ENCODE assay signal across 20 cellular contexts in genomic region chr2:208793434-208793833, GRCh38.
A peak's percentile ranks its signal among the peaks of the same experiment; 100 is the strongest.
DNase-seq lines count a peak whose midpoint lies in the region; ATAC-seq, FAIRE-seq and TF ChIP-seq lines count a peak whose summit lies in the region.
"Had no signal": no experiment of that assay in that cellular context is flagged by ENCODE, and none has a peak within 500 bp of the region (broad histone marks: within the 10 kb centered on the region; RNA-seq: fewer than 3 reads in every experiment).

No MANE protein-coding gene starts in this region.

- no peak overlapping the region for H3K4me3 Mint-ChIP-seq in activated CD4-positive, alpha-beta memory T cell treated with anti-CD3 and anti-CD28 coated beads for 36 hours
- H3K4me3 Mint-ChIP-seq: CD4-positive, alpha-beta memory T cell; GM23338; HFFc6 had no signal

- H3K9me3 ChIP-seq in HepG2 (ENCODE audit: low read length) (no peaks in the 10 kb centered on the region), right lobe of liver (no peaks in the 10 kb centered on the region), tibial artery (no peaks in the 10 kb centered on the region)
- H3K9me3 ChIP-seq: HAP-1 had no signal

- TF ChIP-seq POLR2A in HepG2 (IDR thresholded peaks at IDR 0.05; ENCODE audit: insufficient read depth in 1 of 2, low read depth in 2 of 2, low read length in 2 of 2) (no peak), right lobe of liver (IDR thresholded peaks at IDR 0.05) (no peak)

- H3K36me3 ChIP-seq in HepG2 (replicated peaks in 1 of 2; ENCODE audit: control insufficient read depth in 1 of 2, insufficient read depth in 2 of 2, low read length in 2 of 2) (no peaks in the 10 kb centered on the region), right lobe of liver (no peaks in the 10 kb centered on the region), tibial artery (no peaks in the 10 kb centered on the region)
- H3K36me3 ChIP-seq: HAP-1 had no signal

- H3K4me1 Mint-ChIP-seq in activated CD4-positive, alpha-beta memory T cell treated with anti-CD3 and anti-CD28 coated beads for 36 hours (ENCODE audit: low read depth): no peaks in the 10 kb centered on the region
- H3K4me1 Mint-ChIP-seq: CD4-positive, alpha-beta memory T cell; GM23338 had no signal

- WGBS in HepG2 (ENCODE audit: low lambda C conversion rate): 27% methylated on average over 3 of the region's 3 CpGs
- 80% methylated on average over 3 of the region's 3 CpGs for WGBS in right lobe of liver (ENCODE audit: insufficient coverage, low coverage, low lambda C conversion rate, missing lambda C conversion rate)

- intact Hi-C loops in HepG2 (cut with micrococcal nuclease; ENCODE audit: unreplicated experiment): no loop called here
- intact Hi-C loops in right lobe of liver (cut with DNase I): no loop called here
- intact Hi-C loops in tibial artery (cut with DNase I; ENCODE audit: low total_unique reads): no loop called here
- intact Hi-C loops in activated CD4-positive, alpha-beta memory T cell treated with anti-CD3 and anti-CD28 coated beads for 36 hours (cut with micrococcal nuclease): no loop called here

- ATAC-seq in HepG2: no peak
- no peak for ATAC-seq in right lobe of liver
- ATAC-seq in esophagus mucosa: peak; percentile 66
- no peak for ATAC-seq in HG03025 (IDR thresholded peaks at IDR 0.05; ENCODE audit: low FRiP score, unreplicated experiment)
- ATAC-seq: GM12878, GM23338 had no signal

- BruUV-seq in HepG2 (replicated peaks; lab: Mats Ljungman, UMichigan): no TSS peak

- no peak for TF ChIP-seq RAD21 in HepG2 (CRISPR knock-in tag; IDR thresholded peaks at IDR 0.05)

- DNase-seq in HepG2 (ENCODE audit: low spot score) (no peak), right lobe of liver (no peak), RPMI8226 (peak; percentile 32), tibial artery (no peak)
- no peak for DNase-seq in activated CD4-positive, alpha-beta memory T cell treated with anti-CD3 and anti-CD28 coated beads for 36 hours
- DNase-seq: 8988T; C1 segment of cervical spinal cord; Calu3; CD4-positive, alpha-beta memory T cell; COR-L47; DMS79; EL; GDM1; HFFc6 had no signal

- no peaks in the 10 kb centered on the region for H3K27me3 Mint-ChIP-seq in activated CD4-positive, alpha-beta memory T cell treated with anti-CD3 and anti-CD28 coated beads for 36 hours
- H3K27me3 Mint-ChIP-seq: CD4-positive, alpha-beta memory T cell had no signal

- H3K27me3 ChIP-seq in HepG2 (ENCODE audit: control insufficient read depth in 1 of 2, insufficient read depth in 2 of 2, low read length in 2 of 2) (no peaks in the 10 kb centered on the region), right lobe of liver (no peaks in the 10 kb centered on the region), tibial artery (no peaks in the 10 kb centered on the region)

- H3K27ac Mint-ChIP-seq in activated CD4-positive, alpha-beta memory T cell treated with anti-CD3 and anti-CD28 coated beads for 36 hours: no peak overlapping the region
- H3K27ac Mint-ChIP-seq: CD4-positive, alpha-beta memory T cell; GM23338; HFFc6 had no signal

- in situ Hi-C loops in HepG2 (cut with HindIII; ENCODE audit: extremely low pct_ligation_motif_present, low pct_unique_long_range_greater_than_20kb): no loop called here

- H3K4me2 ChIP-seq in HepG2 (ENCODE audit: low read depth, low read length): no peak overlapping the region
- H3K4me2 ChIP-seq: GM23338 had no signal

- TF ChIP-seq EP300 in HepG2 (IDR thresholded peaks at IDR 0.05; ENCODE audit: low read depth in 2 of 2, low read length in 2 of 2): no peak
- TF ChIP-seq EP300 in HepG2 (CRISPR knock-in tag; IDR thresholded peaks at IDR 0.05; ENCODE audit: borderline replicate concordance): no peak

- POLR2A ChIA-PET in HepG2 (lab: Yijun Ruan, JAX): no interaction called here
- POLR2A ChIA-PET in activated CD4-positive, alpha-beta memory T cell treated with anti-CD3 and anti-CD28 coated beads for 36 hours (lab: Charles Lee): no interaction called here

- H3K27ac ChIP-seq in HepG2 (ENCODE audit: extremely low read length, insufficient read depth, low read length): no peak overlapping the region
- no peak overlapping the region for H3K27ac ChIP-seq in right lobe of liver
- H3K27ac ChIP-seq in tibial artery: no peak overlapping the region

- no peak overlapping the region for H3K4me3 ChIP-seq in HepG2 (replicated peaks in 1 of 3; ENCODE audit: insufficient read depth in 1 of 3, low read depth in 2 of 3, low read length in 3 of 3)
- H3K4me3 ChIP-seq in right lobe of liver: no peak overlapping the region
- no peak overlapping the region for H3K4me3 ChIP-seq in tibial artery
- H3K4me3 ChIP-seq: GM12878, GM23338, HAP-1 had no signal

- H3K9me3 Mint-ChIP-seq in activated CD4-positive, alpha-beta memory T cell treated with anti-CD3 and anti-CD28 coated beads for 36 hours: no peaks in the 10 kb centered on the region
- H3K9me3 Mint-ChIP-seq: GM23338 had no signal

- H3K9ac ChIP-seq in HepG2 (ENCODE audit: insufficient read depth, low read depth, low read length): no peak overlapping the region

- no peak for FAIRE-seq in HepG2 (lab: Jason Lieb, UNC)
- FAIRE-seq: GM12878, H54 had no signal

- H2AFZ ChIP-seq in HepG2 (ENCODE audit: low read length): no peak overlapping the region
- H2AFZ ChIP-seq: GM23338 had no signal

- H4K20me1 ChIP-seq in HepG2 (ENCODE audit: insufficient read depth, low read length): no peaks in the 10 kb centered on the region

- H3K4me1 ChIP-seq in HepG2 (ENCODE audit: insufficient read depth, low read length): peaks cover 12% of the 10 kb centered on the region; the same call in 1 of the 2 replicates
- no peaks in the 10 kb centered on the region for H3K4me1 ChIP-seq in right lobe of liver
- no peaks in the 10 kb centered on the region for H3K4me1 ChIP-seq in tibial artery
- H3K4me1 ChIP-seq: HAP-1 had no signal

- H3K79me2 ChIP-seq in HepG2 (ENCODE audit: insufficient read depth, low read length): no peaks in the 10 kb centered on the region

- H3K36me3 Mint-ChIP-seq in activated CD4-positive, alpha-beta memory T cell treated with anti-CD3 and anti-CD28 coated beads for 36 hours: no peaks in the 10 kb centered on the region
- H3K36me3 Mint-ChIP-seq: CD4-positive, alpha-beta memory T cell had no signal

- CTCF ChIA-PET in HepG2 (lab: Yijun Ruan, JAX; ENCODE audit: low intra/inter-chr PET ratio, low total read pairs): no interaction called here
- CTCF ChIA-PET in activated CD4-positive, alpha-beta memory T cell treated with anti-CD3 and anti-CD28 coated beads for 36 hours (lab: Charles Lee): no interaction called here

- TF ChIP-seq CTCF in HepG2 (CRISPR knock-in tag; IDR thresholded peaks at IDR 0.05): no peak
- TF ChIP-seq CTCF in right lobe of liver (IDR thresholded peaks at IDR 0.05): no peak
- TF ChIP-seq CTCF in tibial artery (IDR thresholded peaks at IDR 0.05): no peak

TF ChIP-seq in HepG2, 621 proteins besides CTCF, POLR2A, EP300 and RAD21:
- peak; percentile 94 for TF ChIP-seq MAFF (IDR thresholded peaks at IDR 0.05; ENCODE audit: low read depth, low read length)
- TF ChIP-seq ZNF33B (CRISPR knock-in tag; IDR thresholded peaks at IDR 0.05): no peak
- TF ChIP-seq MAFK (conservative IDR thresholded peaks at IDR 0.05 in 1 of 2, IDR thresholded peaks at IDR 0.05 in 1 of 2; ENCODE audit: low read length in 2 of 2): peak; percentile 96 to 97
TF ChIP-seq in HepG2: peak in this region for 2.
